In the genomic region with DNA sequence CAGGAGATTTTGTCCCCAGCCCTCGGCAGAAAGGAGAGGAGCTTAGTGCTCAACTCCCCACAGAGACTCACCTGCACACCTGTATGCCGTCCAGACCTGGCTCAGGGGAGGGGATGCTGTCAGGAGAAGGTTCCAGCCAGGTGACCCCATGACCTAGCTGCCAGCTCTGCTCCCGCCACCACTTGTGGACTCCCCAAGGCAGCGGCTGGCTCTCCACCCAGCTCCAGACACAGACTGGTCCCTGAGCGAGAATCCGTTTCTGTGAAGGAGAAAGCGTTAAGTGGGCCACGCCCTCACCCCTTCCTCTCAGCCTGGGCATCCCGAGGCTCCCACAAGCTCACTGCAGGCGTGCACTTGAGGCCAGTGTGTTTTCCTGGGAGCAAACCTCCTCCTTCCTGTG, we compare ENCODE assay signal across 22 cellular contexts.
A peak's percentile ranks its signal among the peaks of the same experiment; 100 is the strongest.
DNase-seq lines count a peak whose midpoint lies in the region; ATAC-seq and TF ChIP-seq lines count a peak whose summit lies in the region.
"Had no signal": no experiment of that assay in that cellular context is flagged by ENCODE, and none has a peak within 500 bp of the region (broad histone marks: within the 10 kb centered on the region; RNA-seq: fewer than 3 reads in every experiment).

No MANE protein-coding gene starts in this region.

- H3K9me2 ChIP-seq in Loucy (replicated peaks; ENCODE audit: low read depth, low read length) = no peaks in the 10 kb centered on the region
- H3K9me2 ChIP-seq in GM23338 (ENCODE audit: insufficient read depth) = peaks cover 3% of the 10 kb centered on the region

- H3K9me3 ChIP-seq in Loucy (ENCODE audit: insufficient read depth, low read depth, low read length) (no peaks in the 10 kb centered on the region), tibial artery (no peaks in the 10 kb centered on the region)

- H3K79me2 ChIP-seq in Loucy (ENCODE audit: insufficient read depth, low read length) (no peaks in the 10 kb centered on the region), GM23338 (replicated peaks; ENCODE audit: insufficient read depth) (no peaks in the 10 kb centered on the region)

- H3K4me1 ChIP-seq in Loucy (ENCODE audit: insufficient read depth, low read length, poor library complexity, severe bottlenecking) (peaks cover 12% of the 10 kb centered on the region), tibial artery (peaks cover 0 to 27% (median 13%) of the 10 kb centered on the region in 4 donors), GM23338 (ENCODE audit: insufficient read depth) (no peaks in the 10 kb centered on the region)

- no peak overlapping the region for H3K9ac ChIP-seq in Loucy (ENCODE audit: low read depth, low read length, poor library complexity, severe bottlenecking)

- no peak for TF ChIP-seq CTCF in Loucy (conservative IDR thresholded peaks at IDR 0.05; ENCODE audit: low read length)
- no peak for TF ChIP-seq CTCF in tibial artery (IDR thresholded peaks at IDR 0.05)
- TF ChIP-seq CTCF in GM23338 (conservative IDR thresholded peaks at IDR 0.05; ENCODE audit: low read depth in 2 of 2) = no peak

- H3K27me3 ChIP-seq in Loucy (ENCODE audit: insufficient read depth, low read length, poor library complexity, severe bottlenecking) = no peaks in the 10 kb centered on the region
- no peaks in the 10 kb centered on the region for H3K27me3 ChIP-seq in tibial artery
- no peaks in the 10 kb centered on the region for H3K27me3 ChIP-seq in GM23338 (ENCODE audit: insufficient read depth)

- H3K27ac ChIP-seq in tibial artery (no peak overlapping the region), GM23338 (ENCODE audit: low read depth) (no peak overlapping the region)
- H3K27ac ChIP-seq: HL-60, RWPE1, SK-N-MC had no signal

- H3F3A ChIP-seq in Loucy (ENCODE audit: low read depth) (no peaks in the 10 kb centered on the region), GM23338 (replicated peaks; ENCODE audit: low read depth) (no peaks in the 10 kb centered on the region)

- peaks cover 19% of the 10 kb centered on the region in 2 donors for H3K4me1 Mint-ChIP-seq in effector memory CD8-positive, alpha-beta T cell (ENCODE audit: low read depth in 2 of 2)
- peaks cover 9% of the 10 kb centered on the region for H3K4me1 Mint-ChIP-seq in activated CD4-positive, alpha-beta T cell treated with anti-CD3 and anti-CD28 coated beads for 36 hours
- H3K4me1 Mint-ChIP-seq in GM23338 = no peaks in the 10 kb centered on the region

- peak overlapping the region in 1 of 2 donors; percentile 79 for H3K27ac Mint-ChIP-seq in effector memory CD8-positive, alpha-beta T cell
- H3K27ac Mint-ChIP-seq in activated CD4-positive, alpha-beta T cell treated with anti-CD3 and anti-CD28 coated beads for 36 hours = no peak overlapping the region
- H3K27ac Mint-ChIP-seq in GM23338 = no peak overlapping the region
- H3K27ac Mint-ChIP-seq: CD14-positive monocyte had no signal

- intact Hi-C loops in sciatic nerve (cut with DNase I) (no loop called here), tibial artery (cut with DNase I; ENCODE audit: low total_unique reads) (no loop called here)
- intact Hi-C loops in activated CD4-positive, alpha-beta T cell treated with anti-CD3 and anti-CD28 coated beads for 36 hours (cut with DNase I, micrococcal nuclease) = no loop called here

- peaks cover 0 to 7% of the 10 kb centered on the region in 2 donors for H3K9me3 Mint-ChIP-seq in effector memory CD8-positive, alpha-beta T cell
- peaks cover 10% of the 10 kb centered on the region for H3K9me3 Mint-ChIP-seq in activated CD4-positive, alpha-beta T cell treated with anti-CD3 and anti-CD28 coated beads for 36 hours (ENCODE audit: low read depth)
- H3K9me3 Mint-ChIP-seq in GM23338 = peaks cover 12% of the 10 kb centered on the region

- H2AFZ ChIP-seq in Loucy (ENCODE audit: low read length) (no peak overlapping the region), GM23338 (no peak overlapping the region)

- no peak for DNase-seq in effector memory CD8-positive, alpha-beta T cell
- DNase-seq in sciatic nerve (ENCODE audit: low spot score) = no peak
- DNase-seq in tibial artery = no peak
- DNase-seq in activated CD4-positive, alpha-beta T cell treated with anti-CD3 and anti-CD28 coated beads for 36 hours = no peak
- no peak for DNase-seq in GM23338 (ENCODE audit: low spot score)
- DNase-seq: DMS 273 treated with DMSO at 0.1 percent for 48 hours, DMS79, GF-D8, Karpas-422, NCI-H1092 treated with DMSO at 0.1 percent for 48 hours, NCI-H1436 treated with DMSO at 0.1 percent for 48 hours, NCI-H187 treated with DMSO at 0.1 percent for 48 hours, NCI-H446, NCI-H524 treated with DMSO at 0.1 percent for 48 hours, NCI-H774, SHP77 had no signal

- POLR2A ChIA-PET in activated CD4-positive, alpha-beta T cell treated with anti-CD3 and anti-CD28 coated beads for 36 hours (lab: Charles Lee) = no interaction called here

- peak overlapping the region; percentile 22 to 53 for H3K4me3 Mint-ChIP-seq in effector memory CD8-positive, alpha-beta T cell
- H3K4me3 Mint-ChIP-seq in activated CD4-positive, alpha-beta T cell treated with anti-CD3 and anti-CD28 coated beads for 36 hours = no peak overlapping the region
- no peak overlapping the region for H3K4me3 Mint-ChIP-seq in GM23338
- H3K4me3 Mint-ChIP-seq: CD14-positive monocyte had no signal

- H3K4me2 ChIP-seq in Loucy (ENCODE audit: low read depth, low read length, poor library complexity, severe bottlenecking) = peak overlapping the region; percentile 33
- no peak overlapping the region for H3K4me2 ChIP-seq in GM23338

- H3K36me3 ChIP-seq in Loucy (ENCODE audit: insufficient read depth, low read length) (no peaks in the 10 kb centered on the region), tibial artery (no peaks in the 10 kb centered on the region), GM23338 (ENCODE audit: insufficient read depth) (no peaks in the 10 kb centered on the region)

- peak; percentile 5 for ATAC-seq in GM19023 (IDR thresholded peaks at IDR 0.05; ENCODE audit: unreplicated experiment)
- no peak for ATAC-seq in effector memory CD8-positive, alpha-beta T cell (replicated peaks)
- peak; percentile 61 for ATAC-seq in sciatic nerve
- ATAC-seq in activated CD4-positive, alpha-beta T cell treated with anti-CD3 and anti-CD28 coated beads for 36 hours = no peak
- no peak for ATAC-seq in GM23338

- CTCF ChIA-PET in activated CD4-positive, alpha-beta T cell treated with anti-CD3 and anti-CD28 coated beads for 36 hours (lab: Charles Lee) = interaction anchor here (0.7 kb wide), 1 partner anchor 23 kb away, joined by 4 read pairs; no protein-coding TSS in a partner anchor

- H3K36me3 Mint-ChIP-seq in effector memory CD8-positive, alpha-beta T cell (ENCODE audit: insufficient read depth) = no peaks in the 10 kb centered on the region
- H3K36me3 Mint-ChIP-seq in activated CD4-positive, alpha-beta T cell treated with anti-CD3 and anti-CD28 coated beads for 36 hours (ENCODE audit: low read depth) = peaks cover 4% of the 10 kb centered on the region
- H3K36me3 Mint-ChIP-seq in GM23338 (ENCODE audit: low read depth) = no peaks in the 10 kb centered on the region
- H3K36me3 Mint-ChIP-seq: CD14-positive monocyte had no signal

- H3K27me3 Mint-ChIP-seq in effector memory CD8-positive, alpha-beta T cell = peaks cover 8 to 18% of the 10 kb centered on the region in 2 donors
- no peaks in the 10 kb centered on the region for H3K27me3 Mint-ChIP-seq in activated CD4-positive, alpha-beta T cell treated with anti-CD3 and anti-CD28 coated beads for 36 hours
- no peaks in the 10 kb centered on the region for H3K27me3 Mint-ChIP-seq in GM23338 (ENCODE audit: insufficient read depth, low read depth, poor library complexity)

- no peak overlapping the region for H3K4me3 ChIP-seq in Loucy (ENCODE audit: low read length, poor library complexity, severe bottlenecking)
- H3K4me3 ChIP-seq in tibial artery = no peak overlapping the region
- no peak overlapping the region for H3K4me3 ChIP-seq in GM23338
- H3K4me3 ChIP-seq: SK-N-MC had no signal

- H4K20me1 ChIP-seq in Loucy (ENCODE audit: insufficient read depth, low read length, poor library complexity, severe bottlenecking) = no peaks in the 10 kb centered on the region
- H4K20me1 ChIP-seq in GM23338 (replicated peaks; ENCODE audit: insufficient read depth) = no peaks in the 10 kb centered on the region

TF ChIP-seq in GM23338, 12 proteins besides CTCF, POLR2A, EP300 and RAD21 (continues in another document):
- no peak for TF ChIP-seq POLR2AphosphoS5 (IDR thresholded peaks at IDR 0.05; ENCODE audit: low read depth)
- TF ChIP-seq JUNB (IDR thresholded peaks at IDR 0.05; ENCODE audit: unreplicated experiment) = no peak
- TF ChIP-seq, protein P1, sequence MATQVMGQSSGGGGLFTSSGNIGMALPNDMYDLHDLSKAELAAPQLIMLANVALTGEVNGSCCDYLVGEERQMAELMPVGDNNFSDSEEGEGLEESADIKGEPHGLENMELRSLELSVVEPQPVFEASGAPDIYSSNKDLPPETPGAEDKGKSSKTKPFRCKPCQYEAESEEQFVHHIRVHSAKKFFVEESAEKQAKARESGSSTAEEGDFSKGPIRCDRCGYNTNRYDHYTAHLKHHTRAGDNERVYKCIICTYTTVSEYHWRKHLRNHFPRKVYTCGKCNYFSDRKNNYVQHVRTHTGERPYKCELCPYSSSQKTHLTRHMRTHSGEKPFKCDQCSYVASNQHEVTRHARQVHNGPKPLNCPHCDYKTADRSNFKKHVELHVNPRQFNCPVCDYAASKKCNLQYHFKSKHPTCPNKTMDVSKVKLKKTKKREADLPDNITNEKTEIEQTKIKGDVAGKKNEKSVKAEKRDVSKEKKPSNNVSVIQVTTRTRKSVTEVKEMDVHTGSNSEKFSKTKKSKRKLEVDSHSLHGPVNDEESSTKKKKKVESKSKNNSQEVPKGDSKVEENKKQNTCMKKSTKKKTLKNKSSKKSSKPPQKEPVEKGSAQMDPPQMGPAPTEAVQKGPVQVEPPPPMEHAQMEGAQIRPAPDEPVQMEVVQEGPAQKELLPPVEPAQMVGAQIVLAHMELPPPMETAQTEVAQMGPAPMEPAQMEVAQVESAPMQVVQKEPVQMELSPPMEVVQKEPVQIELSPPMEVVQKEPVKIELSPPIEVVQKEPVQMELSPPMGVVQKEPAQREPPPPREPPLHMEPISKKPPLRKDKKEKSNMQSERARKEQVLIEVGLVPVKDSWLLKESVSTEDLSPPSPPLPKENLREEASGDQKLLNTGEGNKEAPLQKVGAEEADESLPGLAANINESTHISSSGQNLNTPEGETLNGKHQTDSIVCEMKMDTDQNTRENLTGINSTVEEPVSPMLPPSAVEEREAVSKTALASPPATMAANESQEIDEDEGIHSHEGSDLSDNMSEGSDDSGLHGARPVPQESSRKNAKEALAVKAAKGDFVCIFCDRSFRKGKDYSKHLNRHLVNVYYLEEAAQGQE (IDR thresholded peaks at IDR 0.05; ENCODE audit: unreplicated experiment) = no peak
- TF ChIP-seq ZNF114 (CRISPR knock-in tag; IDR thresholded peaks at IDR 0.05) = no peak
- no peak for TF ChIP-seq EZH2 (IDR thresholded peaks at IDR 0.05; ENCODE audit: low read depth, unreplicated experiment)
- TF ChIP-seq STAT1 (IDR thresholded peaks at IDR 0.05; ENCODE audit: unreplicated experiment) = no peak

Comparison
In these comparisons a context has a peak if more than half of its experiments do, and no peak if none do; other contexts are left out.
1. ATAC-seq: peak in GM19023 (single experiment) and sciatic nerve (single experiment); none in effector memory CD8-positive, alpha-beta T cell (single experiment), activated CD4-positive, alpha-beta T cell treated with anti-CD3 and anti-CD28 coated beads for 36 hours (single experiment) and GM23338 (single experiment).
2. H3K4me3 Mint-ChIP-seq: peak in effector memory CD8-positive, alpha-beta T cell (2 of 2); none in activated CD4-positive, alpha-beta T cell treated with anti-CD3 and anti-CD28 coated beads for 36 hours (single experiment) and GM23338 (single experiment).